In genomic region chr16:30395155-30395991, GRCh38 we compare ENCODE assay signal across 8 cellular contexts. TPM values are rescaled to one million over a fixed set of nuclear protein-coding genes. Genes with fewer than 3 reads are reported as not detected.
A peak's percentile ranks its signal among the peaks of the same experiment; 100 is the strongest.
DNase-seq lines count a peak whose midpoint lies in the region; ATAC-seq and TF ChIP-seq lines count a peak whose summit lies in the region.

ZNF48 (plus strand) TSS chr16:30395420; CDS start chr16:30395795, 375 bp downstream.

- H3K4me3 ChIP-seq in Jurkat, Clone E6-1 (ENCODE audit: low read length): peak within 1 kb of the TSS; percentile 78
- H3K4me3 ChIP-seq in PC-9 (peak within 1 kb of the TSS; percentile 98), thoracic aorta (peak within 1 kb of the TSS; percentile 97)

- no TSS peak for BruUV-seq in PC-9 (replicated peaks; lab: Mats Ljungman, UMichigan)

- H3K9me2 ChIP-seq in PC-9 (ENCODE audit: insufficient read depth): no peaks in the 10 kb centered on the region

- POLR2A ChIA-PET in PC-9 (lab: Charles Lee; ENCODE audit: unreplicated experiment): interaction anchor here (0.5 to 1.6 kb wide), 9 partner anchors 8 to 360 kb away, joined by 3 to 17 read pairs (median 4); partner anchors contain the start of genes TBX6 and ZNF771

- H3K36me3 ChIP-seq in PC-9 (ENCODE audit: low read depth) (no peaks in the 10 kb centered on the region), thoracic aorta (peaks cover 8% of the 10 kb centered on the region)

- peaks cover 19% of the 10 kb centered on the region for H3K4me1 ChIP-seq in PC-9 (replicated peaks; ENCODE audit: insufficient read depth)
- H3K4me1 ChIP-seq in thoracic aorta (ENCODE audit: control insufficient read depth in 1 of 2, low read depth in 2 of 2): peaks cover 17 to 37% of the 10 kb centered on the region in 2 donors

- peak; percentile 94 for DNase-seq in DMS 273 (lab: John Stamatoyannopoulos, UW; ENCODE audit: unreplicated experiment)
- no peak for DNase-seq in Jurkat, Clone E6-1 (ENCODE audit: low read depth, low spot score)
- peak; percentile 72 to 93 for DNase-seq in PC-9
- peak; percentile 87 for DNase-seq in fibroblast of peridontal ligament (ENCODE audit: extremely low read depth)
- DNase-seq in myocyte (ENCODE audit: low read depth): peak; percentile 95
- DNase-seq in thoracic aorta (ENCODE audit: low spot score): no peak

- peak within 1 kb of the TSS; percentile 87 for H2AFZ ChIP-seq in PC-9

- H3K27me3 ChIP-seq in PC-9 (ENCODE audit: insufficient read depth, low read depth) (no peaks in the 10 kb centered on the region), thoracic aorta (replicated peaks; ENCODE audit: insufficient read depth) (no peaks in the 10 kb centered on the region)

- intact Hi-C loops in PC-9 (cut with micrococcal nuclease; ENCODE audit: unreplicated experiment): loop anchor here (1.0 kb wide), 2 partner anchors 17 to 40 kb away; partner anchors contain the start of gene CD2BP2

- peak within 1 kb of the TSS; percentile 91 for H3K27ac Mint-ChIP-seq in activated T-helper 17 cell treated with anti-CD3 and anti-CD28 coated beads, Interleukin-2, amount 50 U/mL, for 72 hours

- H3K9me3 Mint-ChIP-seq in activated T-helper 17 cell treated with anti-CD3 and anti-CD28 coated beads, Interleukin-2, amount 50 U/mL, for 72 hours: no peaks in the 10 kb centered on the region

- H3K27me3 Mint-ChIP-seq in activated T-helper 17 cell treated with anti-CD3 and anti-CD28 coated beads, Interleukin-2, amount 50 U/mL, for 72 hours: no peaks in the 10 kb centered on the region

- H3K9me3 ChIP-seq in PC-9 (ENCODE audit: insufficient read depth, low read depth) (no peaks in the 10 kb centered on the region), thoracic aorta (no peaks in the 10 kb centered on the region)

- CTCF ChIA-PET in PC-9 (lab: Charles Lee): interaction anchor here (0.5 to 1.3 kb wide), 7 partner anchors 14 to 264 kb away, joined by 3 to 5 read pairs (median 4); partner anchors contain the start of genes DCTPP1 and TBC1D10B

- TF ChIP-seq CTCF in PC-9 (conservative IDR thresholded peaks at IDR 0.05): no peak; the same call in 1 of the 2 replicates
- TF ChIP-seq CTCF in thoracic aorta (IDR thresholded peaks at IDR 0.05): peak; percentile 6

- H4K20me1 ChIP-seq in PC-9 (ENCODE audit: insufficient read depth): no peaks in the 10 kb centered on the region

- H3F3A ChIP-seq in PC-9 (ENCODE audit: insufficient read depth, low read depth): peaks cover 49% of the 10 kb centered on the region

- H3K79me2 ChIP-seq in PC-9 (ENCODE audit: low read depth): peaks cover 26% of the 10 kb centered on the region

- peak within 1 kb of the TSS; percentile 98 for H3K4me2 ChIP-seq in PC-9

- H3K27ac ChIP-seq in PC-9 (peak within 1 kb of the TSS; percentile 68), thoracic aorta (peak within 1 kb of the TSS; percentile 67 to 79)

- peaks cover 20% of the 10 kb centered on the region for H3K4me1 Mint-ChIP-seq in activated T-helper 17 cell treated with anti-CD3 and anti-CD28 coated beads, Interleukin-2, amount 50 U/mL, for 72 hours

- H3K36me3 Mint-ChIP-seq in activated T-helper 17 cell treated with anti-CD3 and anti-CD28 coated beads, Interleukin-2, amount 50 U/mL, for 72 hours (ENCODE audit: low read depth): peaks cover 22% of the 10 kb centered on the region

- H3K4me3 Mint-ChIP-seq in activated T-helper 17 cell treated with anti-CD3 and anti-CD28 coated beads, Interleukin-2, amount 50 U/mL, for 72 hours: peak within 1 kb of the TSS; percentile 97

- ATAC-seq in GM21447 (IDR thresholded peaks at IDR 0.05; ENCODE audit: unreplicated experiment) (peak; percentile 56), thoracic aorta (ENCODE audit: insufficient number of reproducible peaks, low FRiP score, low read depth) (peak; percentile 43)
- ATAC-seq in activated T-helper 17 cell treated with anti-CD3 and anti-CD28 coated beads, Interleukin-2, amount 50 U/mL, for 72 hours (replicated peaks): peak; percentile 81

RNA-seq across cellular contexts. Expression of gene ZNF48, which starts in this region (rescaled TPM):
- 13.1 TPM for polyA plus RNA-seq in Jurkat, Clone E6-1 (2012; ENCODE audit: insufficient read depth, insufficient read length)
- 20.1 and 25.9 TPM in 2 replicates for total RNA-seq in PC-9 (2021)
- 10 to 100 TPM; 10.2 to 10.5 TPM for total RNA-seq in activated T-helper 17 cell treated with anti-CD3 and anti-CD28 coated beads, Interleukin-2, amount 50 U/mL, for 72 hours
- total RNA-seq in myocyte: 13.2 and 20.8 TPM in 2 replicates
- polyA plus RNA-seq in myocyte (2012): 7.8 TPM
- total RNA-seq in thoracic aorta: 10 to 100 TPM; 10.9 to 11.1 TPM

Comparison
In these comparisons a context has a peak if more than half of its experiments do, and no peak if none do; other contexts are left out.
1. DNase-seq: peak in DMS 273 (single experiment), PC-9 (2 of 2), fibroblast of peridontal ligament (single experiment) and myocyte (single experiment); none in Jurkat, Clone E6-1 (single experiment) and thoracic aorta (single experiment).
2. Peak in every context shown above with its lines, with median percentiles within 50 percentile points of each other: ATAC-seq and H3K4me3 ChIP-seq.